ENCODE assay signal across 1 cellular context in genomic region chr10:101694674-101695403, GRCh38.
TF ChIP-seq lines count a peak whose summit lies in the region.

Gene FBXW4, minus strand, starts transcription at chr10:101695170. Its CDS starts 65 bp downstream, at chr10:101695105.

TF ChIP-seq in GM12878, 131 proteins besides CTCF, POLR2A, EP300 and RAD21 (continued from another document and continues in another):
- TF ChIP-seq, protein P1, sequence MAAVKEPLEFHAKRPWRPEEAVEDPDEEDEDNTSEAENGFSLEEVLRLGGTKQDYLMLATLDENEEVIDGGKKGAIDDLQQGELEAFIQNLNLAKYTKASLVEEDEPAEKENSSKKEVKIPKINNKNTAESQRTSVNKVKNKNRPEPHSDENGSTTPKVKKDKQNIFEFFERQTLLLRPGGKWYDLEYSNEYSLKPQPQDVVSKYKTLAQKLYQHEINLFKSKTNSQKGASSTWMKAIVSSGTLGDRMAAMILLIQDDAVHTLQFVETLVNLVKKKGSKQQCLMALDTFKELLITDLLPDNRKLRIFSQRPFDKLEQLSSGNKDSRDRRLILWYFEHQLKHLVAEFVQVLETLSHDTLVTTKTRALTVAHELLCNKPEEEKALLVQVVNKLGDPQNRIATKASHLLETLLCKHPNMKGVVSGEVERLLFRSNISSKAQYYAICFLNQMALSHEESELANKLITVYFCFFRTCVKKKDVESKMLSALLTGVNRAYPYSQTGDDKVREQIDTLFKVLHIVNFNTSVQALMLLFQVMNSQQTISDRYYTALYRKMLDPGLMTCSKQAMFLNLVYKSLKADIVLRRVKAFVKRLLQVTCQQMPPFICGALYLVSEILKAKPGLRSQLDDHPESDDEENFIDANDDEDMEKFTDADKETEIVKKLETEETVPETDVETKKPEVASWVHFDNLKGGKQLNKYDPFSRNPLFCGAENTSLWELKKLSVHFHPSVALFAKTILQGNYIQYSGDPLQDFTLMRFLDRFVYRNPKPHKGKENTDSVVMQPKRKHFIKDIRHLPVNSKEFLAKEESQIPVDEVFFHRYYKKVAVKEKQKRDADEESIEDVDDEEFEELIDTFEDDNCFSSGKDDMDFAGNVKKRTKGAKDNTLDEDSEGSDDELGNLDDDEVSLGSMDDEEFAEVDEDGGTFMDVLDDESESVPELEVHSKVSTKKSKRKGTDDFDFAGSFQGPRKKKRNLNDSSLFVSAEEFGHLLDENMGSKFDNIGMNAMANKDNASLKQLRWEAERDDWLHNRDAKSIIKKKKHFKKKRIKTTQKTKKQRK (IDR thresholded peaks at IDR 0.05; ENCODE audit: low read depth, low read length) = no peak
- peak; percentile 54 for TF ChIP-seq USF2 (IDR thresholded peaks at IDR 0.05; ENCODE audit: borderline replicate concordance, low read depth, low read length)
- no peak for TF ChIP-seq IKZF2 (IDR thresholded peaks at IDR 0.05)
- TF ChIP-seq, protein P2, sequence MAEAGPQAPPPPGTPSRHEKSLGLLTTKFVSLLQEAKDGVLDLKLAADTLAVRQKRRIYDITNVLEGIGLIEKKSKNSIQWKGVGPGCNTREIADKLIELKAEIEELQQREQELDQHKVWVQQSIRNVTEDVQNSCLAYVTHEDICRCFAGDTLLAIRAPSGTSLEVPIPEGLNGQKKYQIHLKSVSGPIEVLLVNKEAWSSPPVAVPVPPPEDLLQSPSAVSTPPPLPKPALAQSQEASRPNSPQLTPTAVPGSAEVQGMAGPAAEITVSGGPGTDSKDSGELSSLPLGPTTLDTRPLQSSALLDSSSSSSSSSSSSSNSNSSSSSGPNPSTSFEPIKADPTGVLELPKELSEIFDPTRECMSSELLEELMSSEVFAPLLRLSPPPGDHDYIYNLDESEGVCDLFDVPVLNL (IDR thresholded peaks at IDR 0.05; ENCODE audit: low read depth, low read length) = no peak
- TF ChIP-seq PAX8 (IDR thresholded peaks at IDR 0.05) = no peak
- no peak for TF ChIP-seq ZBED1 (IDR thresholded peaks at IDR 0.05; ENCODE audit: borderline replicate concordance)
- TF ChIP-seq, protein P3, sequence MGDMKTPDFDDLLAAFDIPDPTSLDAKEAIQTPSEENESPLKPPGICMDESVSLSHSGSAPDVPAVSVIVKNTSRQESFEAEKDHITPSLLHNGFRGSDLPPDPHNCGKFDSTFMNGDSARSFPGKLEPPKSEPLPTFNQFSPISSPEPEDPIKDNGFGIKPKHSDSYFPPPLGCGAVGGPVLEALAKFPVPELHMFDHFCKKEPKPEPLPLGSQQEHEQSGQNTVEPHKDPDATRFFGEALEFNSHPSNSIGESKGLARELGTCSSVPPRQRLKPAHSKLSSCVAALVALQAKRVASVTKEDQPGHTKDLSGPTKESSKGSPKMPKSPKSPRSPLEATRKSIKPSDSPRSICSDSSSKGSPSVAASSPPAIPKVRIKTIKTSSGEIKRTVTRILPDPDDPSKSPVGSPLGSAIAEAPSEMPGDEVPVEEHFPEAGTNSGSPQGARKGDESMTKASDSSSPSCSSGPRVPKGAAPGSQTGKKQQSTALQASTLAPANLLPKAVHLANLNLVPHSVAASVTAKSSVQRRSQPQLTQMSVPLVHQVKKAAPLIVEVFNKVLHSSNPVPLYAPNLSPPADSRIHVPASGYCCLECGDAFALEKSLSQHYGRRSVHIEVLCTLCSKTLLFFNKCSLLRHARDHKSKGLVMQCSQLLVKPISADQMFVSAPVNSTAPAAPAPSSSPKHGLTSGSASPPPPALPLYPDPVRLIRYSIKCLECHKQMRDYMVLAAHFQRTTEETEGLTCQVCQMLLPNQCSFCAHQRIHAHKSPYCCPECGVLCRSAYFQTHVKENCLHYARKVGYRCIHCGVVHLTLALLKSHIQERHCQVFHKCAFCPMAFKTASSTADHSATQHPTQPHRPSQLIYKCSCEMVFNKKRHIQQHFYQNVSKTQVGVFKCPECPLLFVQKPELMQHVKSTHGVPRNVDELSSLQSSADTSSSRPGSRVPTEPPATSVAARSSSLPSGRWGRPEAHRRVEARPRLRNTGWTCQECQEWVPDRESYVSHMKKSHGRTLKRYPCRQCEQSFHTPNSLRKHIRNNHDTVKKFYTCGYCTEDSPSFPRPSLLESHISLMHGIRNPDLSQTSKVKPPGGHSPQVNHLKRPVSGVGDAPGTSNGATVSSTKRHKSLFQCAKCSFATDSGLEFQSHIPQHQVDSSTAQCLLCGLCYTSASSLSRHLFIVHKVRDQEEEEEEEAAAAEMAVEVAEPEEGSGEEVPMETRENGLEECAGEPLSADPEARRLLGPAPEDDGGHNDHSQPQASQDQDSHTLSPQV (IDR thresholded peaks at IDR 0.05) = no peak
- TF ChIP-seq POU2F2 (IDR thresholded peaks at IDR 0.05; ENCODE audit: borderline replicate concordance, low read depth, low read length) = no peak
- no peak for TF ChIP-seq TARDBP (IDR thresholded peaks at IDR 0.05; ENCODE audit: borderline replicate concordance)
- no peak for TF ChIP-seq SMC3 (IDR thresholded peaks at IDR 0.05; ENCODE audit: borderline replicate concordance, low read length)
- peak; percentile 37 for TF ChIP-seq HDAC6 (IDR thresholded peaks at IDR 0.05; ENCODE audit: unreplicated experiment)
- TF ChIP-seq, protein P4, sequence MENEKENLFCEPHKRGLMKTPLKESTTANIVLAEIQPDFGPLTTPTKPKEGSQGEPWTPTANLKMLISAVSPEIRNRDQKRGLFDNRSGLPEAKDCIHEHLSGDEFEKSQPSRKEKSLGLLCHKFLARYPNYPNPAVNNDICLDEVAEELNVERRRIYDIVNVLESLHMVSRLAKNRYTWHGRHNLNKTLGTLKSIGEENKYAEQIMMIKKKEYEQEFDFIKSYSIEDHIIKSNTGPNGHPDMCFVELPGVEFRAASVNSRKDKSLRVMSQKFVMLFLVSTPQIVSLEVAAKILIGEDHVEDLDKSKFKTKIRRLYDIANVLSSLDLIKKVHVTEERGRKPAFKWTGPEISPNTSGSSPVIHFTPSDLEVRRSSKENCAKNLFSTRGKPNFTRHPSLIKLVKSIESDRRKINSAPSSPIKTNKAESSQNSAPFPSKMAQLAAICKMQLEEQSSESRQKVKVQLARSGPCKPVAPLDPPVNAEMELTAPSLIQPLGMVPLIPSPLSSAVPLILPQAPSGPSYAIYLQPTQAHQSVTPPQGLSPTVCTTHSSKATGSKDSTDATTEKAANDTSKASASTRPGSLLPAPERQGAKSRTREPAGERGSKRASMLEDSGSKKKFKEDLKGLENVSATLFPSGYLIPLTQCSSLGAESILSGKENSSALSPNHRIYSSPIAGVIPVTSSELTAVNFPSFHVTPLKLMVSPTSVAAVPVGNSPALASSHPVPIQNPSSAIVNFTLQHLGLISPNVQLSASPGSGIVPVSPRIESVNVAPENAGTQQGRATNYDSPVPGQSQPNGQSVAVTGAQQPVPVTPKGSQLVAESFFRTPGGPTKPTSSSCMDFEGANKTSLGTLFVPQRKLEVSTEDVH (IDR thresholded peaks at IDR 0.05; ENCODE audit: low read depth, partially characterized antibody) = no peak
- TF ChIP-seq MYB (IDR thresholded peaks at IDR 0.05; ENCODE audit: borderline replicate concordance, low read depth, low read length) = no peak
- TF ChIP-seq CBX5 (IDR thresholded peaks at IDR 0.05; ENCODE audit: low read depth) = 0 out of 2 replicates have a peak, but pooled peaks have one; percentile 84
- TF ChIP-seq SMAD5 (IDR thresholded peaks at IDR 0.05; ENCODE audit: low read depth) = no peak
- TF ChIP-seq CREB1 (IDR thresholded peaks at IDR 0.05; ENCODE audit: low read depth) = no peak
- TF ChIP-seq HDAC2 (IDR thresholded peaks at IDR 0.05) = no peak
- TF ChIP-seq STAT3 (IDR thresholded peaks at IDR 0.05; ENCODE audit: low read depth, low read length) = no peak
- TF ChIP-seq, protein P5, sequence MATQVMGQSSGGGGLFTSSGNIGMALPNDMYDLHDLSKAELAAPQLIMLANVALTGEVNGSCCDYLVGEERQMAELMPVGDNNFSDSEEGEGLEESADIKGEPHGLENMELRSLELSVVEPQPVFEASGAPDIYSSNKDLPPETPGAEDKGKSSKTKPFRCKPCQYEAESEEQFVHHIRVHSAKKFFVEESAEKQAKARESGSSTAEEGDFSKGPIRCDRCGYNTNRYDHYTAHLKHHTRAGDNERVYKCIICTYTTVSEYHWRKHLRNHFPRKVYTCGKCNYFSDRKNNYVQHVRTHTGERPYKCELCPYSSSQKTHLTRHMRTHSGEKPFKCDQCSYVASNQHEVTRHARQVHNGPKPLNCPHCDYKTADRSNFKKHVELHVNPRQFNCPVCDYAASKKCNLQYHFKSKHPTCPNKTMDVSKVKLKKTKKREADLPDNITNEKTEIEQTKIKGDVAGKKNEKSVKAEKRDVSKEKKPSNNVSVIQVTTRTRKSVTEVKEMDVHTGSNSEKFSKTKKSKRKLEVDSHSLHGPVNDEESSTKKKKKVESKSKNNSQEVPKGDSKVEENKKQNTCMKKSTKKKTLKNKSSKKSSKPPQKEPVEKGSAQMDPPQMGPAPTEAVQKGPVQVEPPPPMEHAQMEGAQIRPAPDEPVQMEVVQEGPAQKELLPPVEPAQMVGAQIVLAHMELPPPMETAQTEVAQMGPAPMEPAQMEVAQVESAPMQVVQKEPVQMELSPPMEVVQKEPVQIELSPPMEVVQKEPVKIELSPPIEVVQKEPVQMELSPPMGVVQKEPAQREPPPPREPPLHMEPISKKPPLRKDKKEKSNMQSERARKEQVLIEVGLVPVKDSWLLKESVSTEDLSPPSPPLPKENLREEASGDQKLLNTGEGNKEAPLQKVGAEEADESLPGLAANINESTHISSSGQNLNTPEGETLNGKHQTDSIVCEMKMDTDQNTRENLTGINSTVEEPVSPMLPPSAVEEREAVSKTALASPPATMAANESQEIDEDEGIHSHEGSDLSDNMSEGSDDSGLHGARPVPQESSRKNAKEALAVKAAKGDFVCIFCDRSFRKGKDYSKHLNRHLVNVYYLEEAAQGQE (IDR thresholded peaks at IDR 0.05; ENCODE audit: low read depth, low read length) = no peak
- no peak; the same call in none of the 2 replicates for TF ChIP-seq SMARCA5 (IDR thresholded peaks at IDR 0.05)
- TF ChIP-seq ZSCAN29 (IDR thresholded peaks at IDR 0.05) = peak; percentile 71; the same call in 1 of the 2 replicates
- no peak for TF ChIP-seq SP1 (IDR thresholded peaks at IDR 0.05; ENCODE audit: low read depth, low read length)
- TF ChIP-seq CHD4 (IDR thresholded peaks at IDR 0.05) = no peak
- TF ChIP-seq PRDM15 (CRISPR knock-in tag; IDR thresholded peaks at IDR 0.05) = no peak
- no peak for TF ChIP-seq ZZZ3 (IDR thresholded peaks at IDR 0.05; ENCODE audit: control insufficient read depth, insufficient read length, low read depth)
- peak; percentile 83 for TF ChIP-seq BACH1 (IDR thresholded peaks at IDR 0.05; ENCODE audit: borderline replicate concordance)
- 0 out of 2 replicates have a peak, but pooled peaks have one; percentile 43 for TF ChIP-seq BCLAF1 (IDR thresholded peaks at IDR 0.05)
- TF ChIP-seq HDGF (IDR thresholded peaks at IDR 0.05) = peak; percentile 99
- TF ChIP-seq ZNF384 (IDR thresholded peaks at IDR 0.05; ENCODE audit: borderline replicate concordance, low read depth, low read length) = no peak
- no peak for TF ChIP-seq SUZ12 (IDR thresholded peaks at IDR 0.05; ENCODE audit: unreplicated experiment)
- TF ChIP-seq ATF2 (IDR thresholded peaks at IDR 0.05; ENCODE audit: low read length) = no peak
- peak; percentile 51 for TF ChIP-seq NBN (IDR thresholded peaks at IDR 0.05)
